In the genomic region with DNA sequence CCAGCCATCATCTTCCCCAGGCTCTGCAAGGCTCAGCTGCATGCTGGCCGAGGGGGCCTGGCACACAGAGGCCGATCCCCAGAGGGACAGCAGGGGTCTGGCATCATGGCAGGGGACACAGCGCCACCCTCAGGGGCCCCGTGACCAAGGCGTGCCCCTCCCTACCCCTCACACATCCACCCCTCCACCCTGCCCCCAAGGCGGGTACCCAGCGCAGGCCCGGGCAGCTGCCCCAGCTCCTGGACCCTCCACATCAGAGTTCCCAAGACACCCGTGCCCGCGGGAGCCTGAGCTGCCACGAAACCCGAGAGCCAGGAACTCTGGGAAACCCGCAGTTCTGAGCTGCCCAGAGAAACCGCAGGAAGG, we compare ENCODE assay signal across 23 cellular contexts. TPM values are rescaled to one million over a fixed set of nuclear protein-coding genes. Genes with fewer than 3 reads are reported as not detected.
DNase-seq lines count a peak whose midpoint lies in the region; ATAC-seq, FAIRE-seq and TF ChIP-seq lines count a peak whose summit lies in the region.
"Had no signal": no experiment of that assay in that cellular context is flagged by ENCODE, and none has a peak within 500 bp of the region (broad histone marks: within the 10 kb centered on the region; RNA-seq: fewer than 3 reads in every experiment).

No MANE protein-coding gene starts in this region.

- FAIRE-seq in urothelium cell line (lab: Jason Lieb, UNC): no peak
- FAIRE-seq: pancreas had no signal

- H3K9me3 ChIP-seq in SK-N-SH: no peaks in the 10 kb centered on the region
- no peaks in the 10 kb centered on the region for H3K9me3 ChIP-seq in RWPE2 (ENCODE audit: severe bottlenecking)
- no peaks in the 10 kb centered on the region for H3K9me3 ChIP-seq in colonic mucosa
- H3K9me3 ChIP-seq: pancreas, right lobe of liver had no signal

- no peaks in the 10 kb centered on the region for H3K79me2 ChIP-seq in SK-N-SH (ENCODE audit: insufficient read depth)
- H3K79me2 ChIP-seq: hepatocyte had no signal

- H3K9ac ChIP-seq in SK-N-SH (no peak overlapping the region), colonic mucosa (ENCODE audit: low read depth in 2 of 2, low read length in 2 of 2) (no peak overlapping the region)

- H3K4me1 ChIP-seq in SK-N-SH (ENCODE audit: control insufficient read depth in 1 of 2, insufficient read depth in 2 of 2, low read depth in 1 of 2, low read length in 1 of 2) (no peaks in the 10 kb centered on the region; a peak in 1 of 4 replicates), RWPE2 (ENCODE audit: insufficient read depth, poor library complexity, severe bottlenecking) (no peaks in the 10 kb centered on the region), colonic mucosa (no peaks in the 10 kb centered on the region)
- H3K4me1 ChIP-seq: pancreas, right lobe of liver had no signal

- no peaks in the 10 kb centered on the region for H3K9me2 ChIP-seq in SK-N-SH

- no peak overlapping the region for H3K4me2 ChIP-seq in SK-N-SH
- H3K4me2 ChIP-seq: hepatocyte had no signal

- POLR2A ChIA-PET in SK-N-SH (lab: Yijun Ruan, JAX): no interaction called here

- intact Hi-C loops in colonic mucosa (cut with DNase I): no loop called here

- TF ChIP-seq RAD21 in SK-N-SH (IDR thresholded peaks at IDR 0.05; ENCODE audit: low read length): peak; percentile 10; the same call in 1 of the 2 replicates

- peak; percentile 70 for DNase-seq in SK-N-SH
- DNase-seq in RWPE2 (ENCODE audit: low spot score): no peak
- DNase-seq in stimulated activated naive CD8-positive, alpha-beta T cell treated with anti-CD3 and anti-CD28 coated beads, Interleukin-15, Interleukin-2, amounts not matched to agents 100 U/mL and 50 U/mL, for 24 hours: no peak
- DNase-seq in urothelium cell line (ENCODE audit: low spot score): no peak
- DNase-seq in colonic mucosa: no peak
- DNase-seq in NCI-H774 (lab: John Stamatoyannopoulos, UW): no peak
- DNase-seq: 8988T; activated CD4-positive, alpha-beta memory T cell treated with anti-CD3 and anti-CD28 coated beads, Interleukin-2, amount 10 ng/mL, durations not matched to agents 7 days and 5 days; activated CD4-positive, CD25-positive, alpha-beta regulatory T cell treated with anti-CD3 and anti-CD28 coated beads, Interleukin-2, amount 50 U/mL, for 72 hours; CD8-positive, alpha-beta memory T cell; cerebellar nuclear complex; effector CD8-positive, alpha-beta T cell; foreskin melanocyte; HFFc6; NCI-H1930; NCI-H748 treated with DMSO at 0.1 percent for 48 hours; pancreas; right lobe of liver; SW 1271; trophoblast cell had no signal

- ATAC-seq in SK-N-SH treated with all-trans-retinoic acid at 6 μM for 48 hours (no peak; the same call in 2 of the 3 replicates), RWPE2 (ENCODE audit: low read depth) (peak; percentile 13; the same call in 1 of the 3 replicates), esophagus mucosa (peak; percentile 14)
- peak; percentile 39 for ATAC-seq in stimulated activated naive CD8-positive, alpha-beta T cell treated with anti-CD3 and anti-CD28 coated beads, Interleukin-15, Interleukin-2, amounts not matched to agents 100 U/mL and 50 U/mL, for 24 hours

- CTCF ChIA-PET in SK-N-SH (lab: Yijun Ruan, JAX): interaction anchor here (1.3 to 2.3 kb wide), 4 partner anchors 8 to 104 kb away, joined by 3 to 9 read pairs (median 4); no protein-coding TSS in a partner anchor

- no peak overlapping the region for H2AFZ ChIP-seq in SK-N-SH (ENCODE audit: low read depth)
- H2AFZ ChIP-seq: hepatocyte had no signal

- H3F3A ChIP-seq in SK-N-SH (replicated peaks; ENCODE audit: insufficient read depth): no peaks in the 10 kb centered on the region

- TF ChIP-seq CTCF in SK-N-SH (IDR thresholded peaks at IDR 0.05) (no peak), RWPE2 (IDR thresholded peaks at IDR 0.05; ENCODE audit: poor library complexity, severe bottlenecking) (no peak), colonic mucosa (IDR thresholded peaks at IDR 0.05) (no peak)

- H3K36me3 ChIP-seq in SK-N-SH (replicated peaks in 1 of 2; ENCODE audit: control insufficient read depth in 1 of 2, insufficient read depth in 2 of 2, low read length in 1 of 2): no peaks in the 10 kb centered on the region
- no peaks in the 10 kb centered on the region for H3K36me3 ChIP-seq in RWPE2 (ENCODE audit: low read depth)
- no peaks in the 10 kb centered on the region for H3K36me3 ChIP-seq in colonic mucosa
- H3K36me3 ChIP-seq: pancreas, right lobe of liver had no signal

- WGBS in SK-N-SH (ENCODE audit: low lambda C conversion rate): 74% methylated on average over 4 of the region's 15 CpGs

- H3K4me3 ChIP-seq in SK-N-SH (ENCODE audit: low read depth in 2 of 2, low read length in 1 of 2) (no peak overlapping the region), RWPE2 (ENCODE audit: severe bottlenecking) (no peak overlapping the region), colonic mucosa (no peak overlapping the region)
- H3K4me3 ChIP-seq: hepatocyte, pancreas, right lobe of liver had no signal

- H3K27ac ChIP-seq in SK-N-SH (ENCODE audit: low read depth in 2 of 2, low read length in 1 of 2): no peak overlapping the region
- H3K27ac ChIP-seq in RWPE2 (ENCODE audit: poor library complexity, severe bottlenecking): no peak overlapping the region
- H3K27ac ChIP-seq in colonic mucosa: no peak overlapping the region
- H3K27ac ChIP-seq: hepatocyte, pancreas, right lobe of liver had no signal

- H4K20me1 ChIP-seq in SK-N-SH (ENCODE audit: insufficient read depth): no peaks in the 10 kb centered on the region

- H3K27me3 ChIP-seq in SK-N-SH (ENCODE audit: insufficient read depth): no peaks in the 10 kb centered on the region
- no peaks in the 10 kb centered on the region for H3K27me3 ChIP-seq in RWPE2 (ENCODE audit: insufficient read depth, poor library complexity, severe bottlenecking)
- H3K27me3 ChIP-seq in colonic mucosa: no peaks in the 10 kb centered on the region
- H3K27me3 ChIP-seq: hepatocyte, pancreas, right lobe of liver had no signal

- TF ChIP-seq EP300 in SK-N-SH (IDR thresholded peaks at IDR 0.05; ENCODE audit: borderline replicate concordance in 1 of 2, low read depth in 1 of 2, low read length in 1 of 2): no peak

TF ChIP-seq in SK-N-SH, 30 proteins besides CTCF, POLR2A, EP300 and RAD21 (continues in another document):
- TF ChIP-seq SIN3A (IDR thresholded peaks at IDR 0.05; ENCODE audit: borderline replicate concordance, low read depth, low read length) (no peak), YY1 (IDR thresholded peaks at IDR 0.05; ENCODE audit: low read depth) (no peak), CHD2 (IDR thresholded peaks at IDR 0.05; ENCODE audit: low read length, partially characterized antibody) (no peak), RCOR1 (IDR thresholded peaks at IDR 0.05; ENCODE audit: low read length) (no peak)
- TF ChIP-seq, protein P1, sequence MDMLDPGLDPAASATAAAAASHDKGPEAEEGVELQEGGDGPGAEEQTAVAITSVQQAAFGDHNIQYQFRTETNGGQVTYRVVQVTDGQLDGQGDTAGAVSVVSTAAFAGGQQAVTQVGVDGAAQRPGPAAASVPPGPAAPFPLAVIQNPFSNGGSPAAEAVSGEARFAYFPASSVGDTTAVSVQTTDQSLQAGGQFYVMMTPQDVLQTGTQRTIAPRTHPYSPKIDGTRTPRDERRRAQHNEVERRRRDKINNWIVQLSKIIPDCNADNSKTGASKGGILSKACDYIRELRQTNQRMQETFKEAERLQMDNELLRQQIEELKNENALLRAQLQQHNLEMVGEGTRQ (IDR thresholded peaks at IDR 0.05; ENCODE audit: borderline replicate concordance, low read depth, low read length): no peak
- TF ChIP-seq, protein P2, sequence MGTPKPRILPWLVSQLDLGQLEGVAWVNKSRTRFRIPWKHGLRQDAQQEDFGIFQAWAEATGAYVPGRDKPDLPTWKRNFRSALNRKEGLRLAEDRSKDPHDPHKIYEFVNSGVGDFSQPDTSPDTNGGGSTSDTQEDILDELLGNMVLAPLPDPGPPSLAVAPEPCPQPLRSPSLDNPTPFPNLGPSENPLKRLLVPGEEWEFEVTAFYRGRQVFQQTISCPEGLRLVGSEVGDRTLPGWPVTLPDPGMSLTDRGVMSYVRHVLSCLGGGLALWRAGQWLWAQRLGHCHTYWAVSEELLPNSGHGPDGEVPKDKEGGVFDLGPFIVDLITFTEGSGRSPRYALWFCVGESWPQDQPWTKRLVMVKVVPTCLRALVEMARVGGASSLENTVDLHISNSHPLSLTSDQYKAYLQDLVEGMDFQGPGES (IDR thresholded peaks at IDR 0.05; ENCODE audit: low read depth, low read length): no peak

TF ChIP-seq in SK-N-SH treated with all-trans-retinoic acid at 6 μM for 48 hours, 23 proteins besides CTCF, POLR2A, EP300 and RAD21 (continues in another document):
- no peak for TF ChIP-seq ZNF565 (CRISPR knock-in tag; conservative IDR thresholded peaks at IDR 0.05; ENCODE audit: low read depth)
- TF ChIP-seq ZFP3 (CRISPR knock-in tag; IDR thresholded peaks at IDR 0.05): no peak
- TF ChIP-seq RARB (CRISPR knock-in tag; IDR thresholded peaks at IDR 0.05): no peak
- TF ChIP-seq, protein P3, sequence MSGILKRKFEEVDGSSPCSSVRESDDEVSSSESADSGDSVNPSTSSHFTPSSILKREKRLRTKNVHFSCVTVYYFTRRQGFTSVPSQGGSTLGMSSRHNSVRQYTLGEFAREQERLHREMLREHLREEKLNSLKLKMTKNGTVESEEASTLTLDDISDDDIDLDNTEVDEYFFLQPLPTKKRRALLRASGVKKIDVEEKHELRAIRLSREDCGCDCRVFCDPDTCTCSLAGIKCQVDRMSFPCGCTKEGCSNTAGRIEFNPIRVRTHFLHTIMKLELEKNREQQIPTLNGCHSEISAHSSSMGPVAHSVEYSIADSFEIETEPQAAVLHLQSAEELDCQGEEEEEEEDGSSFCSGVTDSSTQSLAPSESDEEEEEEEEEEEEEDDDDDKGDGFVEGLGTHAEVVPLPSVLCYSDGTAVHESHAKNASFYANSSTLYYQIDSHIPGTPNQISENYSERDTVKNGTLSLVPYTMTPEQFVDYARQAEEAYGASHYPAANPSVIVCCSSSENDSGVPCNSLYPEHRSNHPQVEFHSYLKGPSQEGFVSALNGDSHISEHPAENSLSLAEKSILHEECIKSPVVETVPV (CRISPR knock-in tag; IDR thresholded peaks at IDR 0.05): no peak
- TF ChIP-seq ZFP30 (CRISPR knock-in tag; IDR thresholded peaks at IDR 0.05): no peak

RNA-seq across cellular contexts. Expression of a gene that starts 43.5 kb away (rescaled TPM):
- polyA plus RNA-seq in SK-N-SH (2012; rRNA removed): 5.7 and 6.0 TPM in 2 replicates
- polyA plus RNA-seq in SK-N-SH (2012; cell fraction: cytosol; rRNA removed): 2.1 and 3.7 TPM in 2 replicates
- 10.9 and 11.2 TPM in 2 replicates for polyA plus RNA-seq in SK-N-SH (2012; cell fraction: nucleus; rRNA removed)
- total RNA-seq in esophagus mucosa: 9.4 TPM
- total RNA-seq in colonic mucosa: 10 to 100 TPM in 1 of 2 donors, 1 to 10 TPM in 1; 6.2 to 12.7 TPM

RNA-seq across cellular contexts. Expression of a gene that starts 46.5 kb away (rescaled TPM):
- polyA plus RNA-seq in SK-N-SH (2012; rRNA removed): 19.9 and 34.4 TPM in 2 replicates
- 20.4 and 25.5 TPM in 2 replicates for polyA plus RNA-seq in SK-N-SH (2012; cell fraction: cytosol; rRNA removed)
- polyA plus RNA-seq in SK-N-SH (2012; cell fraction: nucleus; rRNA removed): 78.0 and 126 TPM in 2 replicates
- total RNA-seq in esophagus mucosa: 26.2 TPM
- total RNA-seq in colonic mucosa: 10 to 100 TPM; 84.0 to 90.9 TPM
